Comparison of ENCODE assay signal across 25 cellular contexts in the genomic region with DNA sequence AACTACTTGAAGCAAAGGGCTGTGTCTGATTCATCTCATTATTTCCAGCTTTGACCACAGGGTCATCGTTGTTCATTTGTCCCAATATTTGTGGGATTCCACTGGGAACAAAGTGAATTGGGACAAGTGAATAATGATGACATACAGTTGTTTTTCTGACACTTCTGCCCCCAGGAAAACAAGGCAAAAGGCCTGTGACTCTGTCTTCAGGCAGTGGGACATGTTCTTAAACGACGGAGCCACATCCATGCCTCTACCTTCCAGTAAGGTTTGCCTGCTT.
DNase-seq lines count a peak whose midpoint lies in the region; ATAC-seq, FAIRE-seq and TF ChIP-seq lines count a peak whose summit lies in the region.
"Had no signal": no experiment of that assay in that cellular context is flagged by ENCODE, and none has a peak within 500 bp of the region (broad histone marks: within the 10 kb centered on the region; RNA-seq: fewer than 3 reads in every experiment).

No MANE protein-coding gene starts in this region.

- H2AFZ ChIP-seq in neuronal stem cell (ENCODE audit: low read length), result no peak overlapping the region
- H2AFZ ChIP-seq: GM23338 had no signal

- H3K36me3 ChIP-seq in endodermal cell (ENCODE audit: control insufficient read depth, insufficient read depth, low read length), result no peaks in the 10 kb centered on the region
- H3K36me3 ChIP-seq in neuronal stem cell (replicated peaks in 1 of 2; ENCODE audit: control insufficient read depth in 2 of 2, insufficient read depth in 2 of 2, low read length in 2 of 2), result no peaks in the 10 kb centered on the region
- H3K36me3 ChIP-seq: left lung, neutrophil, thoracic aorta had no signal

- H3K27ac Mint-ChIP-seq in endodermal cell (no peak overlapping the region), nephron progenitor cell (peak overlapping the region; percentile 90)
- H3K27ac Mint-ChIP-seq in activated CD4-positive, alpha-beta T cell treated with anti-CD3 and anti-CD28 coated beads, Interleukin-2, amount 10 ng/mL, durations not matched to agents 24 days and 14 days, result no peak overlapping the region
- H3K27ac Mint-ChIP-seq: activated naive CD4-positive, alpha-beta T cell treated with anti-CD3 and anti-CD28 coated beads, Interleukin-2, amount 50 U/mL, for 72 hours; CD8-positive, alpha-beta memory T cell; dendritic cell treated with granulocyte-macrophage colony-stimulating factor and Interleukin-4, amounts not matched to agents 40 ng/mL and 50 ng/mL, for 4 days; GM23338; stimulated activated memory B cell treated with anti-CD40 and anti-IgM and Interleukin-4, amounts not matched to agents 10 μg/mL and 1 μg/mL and 100 μg/mL, for 72 hours; T-helper 2 cell treated with Interferon-gamma antibody and Interleukin-4, amounts not matched to agents 5 μg/mL and 100 μg/mL, for 36 hours had no signal

- WGBS in endodermal cell (ENCODE audit: insufficient coverage in 1 of 2, insufficient read length in 1 of 2), 2 experiments, result 73 to 83% methylated on average over 2 to 3 of the region's 3 CpGs
- WGBS in neuronal stem cell (ENCODE audit: extremely low coverage in 2 of 2, insufficient read length in 2 of 2, insufficient replicate concordance in 1 of 2), 2 donors, result no CpG with 5 or more reads among the region's 3 CpGs

- no peak overlapping the region for H3K14ac ChIP-seq in neuronal stem cell (ENCODE audit: low read length)

- H2BK12ac ChIP-seq in neuronal stem cell (ENCODE audit: low read length), result no peak overlapping the region

- no peaks in the 10 kb centered on the region for H3K79me1 ChIP-seq in neuronal stem cell (ENCODE audit: low read depth, low read length)

- peak; percentile 8 for DNase-seq in COLO829 (ENCODE audit: low spot score)
- peak; percentile 77 for DNase-seq in RCC 7860 (ENCODE audit: low spot score)
- DNase-seq in endodermal cell, result peak; percentile 22
- no peak for DNase-seq in nephron progenitor cell
- no peak for DNase-seq in activated CD4-positive, alpha-beta T cell treated with anti-CD3 and anti-CD28 coated beads, Interleukin-2, amount 10 ng/mL, durations not matched to agents 24 days and 14 days
- DNase-seq in neuronal stem cell (ENCODE audit: low spot score), result no peak
- DNase-seq: activated CD4-positive, CD25-positive, alpha-beta regulatory T cell; activated CD8-positive, alpha-beta memory T cell treated with anti-CD3 and anti-CD28 coated beads for 24 hours; activated T-cell treated with anti-CD3 and anti-CD28 coated beads, Interleukin-2, amount 50 U/mL, for 48 hours; CD8-positive, alpha-beta memory T cell; left lung; mucosa of descending colon; NCI-H1417; SIG-M5 had no signal

- H2AK5ac ChIP-seq in neuronal stem cell (ENCODE audit: low read depth, low read length), result no peak overlapping the region

- no peak overlapping the region for H2BK120ac ChIP-seq in neuronal stem cell (ENCODE audit: low read depth, low read length)

- no peak overlapping the region for H3K4me3 ChIP-seq in endodermal cell (ENCODE audit: low read length)
- no peak overlapping the region for H3K4me3 ChIP-seq in neuronal stem cell (ENCODE audit: low read length in 2 of 2)
- H3K4me3 ChIP-seq: GM23338, left lung, mucosa of descending colon, thoracic aorta had no signal

- intact Hi-C loops in activated CD4-positive, alpha-beta T cell treated with anti-CD3 and anti-CD28 coated beads, Interleukin-2, amount 10 ng/mL, durations not matched to agents 24 days and 14 days (cut with micrococcal nuclease), result no loop called here

- no peak for ATAC-seq in HG03520 (IDR thresholded peaks at IDR 0.05; ENCODE audit: unreplicated experiment)
- no peak for ATAC-seq in GM18511 (IDR thresholded peaks at IDR 0.05; ENCODE audit: unreplicated experiment)
- ATAC-seq: activated naive CD4-positive, alpha-beta T cell treated with anti-CD3 and anti-CD28 coated beads, Interleukin-2, amount 50 U/mL, for 72 hours; left lung; mucosa of descending colon had no signal

- H3K9me3 Mint-ChIP-seq in endodermal cell (no peaks in the 10 kb centered on the region), nephron progenitor cell (peaks cover 16% of the 10 kb centered on the region)
- H3K9me3 Mint-ChIP-seq in activated CD4-positive, alpha-beta T cell treated with anti-CD3 and anti-CD28 coated beads, Interleukin-2, amount 10 ng/mL, durations not matched to agents 24 days and 14 days, result no peaks in the 10 kb centered on the region
- H3K9me3 Mint-ChIP-seq: activated naive CD4-positive, alpha-beta T cell treated with anti-CD3 and anti-CD28 coated beads, Interleukin-2, amount 50 U/mL, for 72 hours; dendritic cell treated with granulocyte-macrophage colony-stimulating factor and Interleukin-4, amounts not matched to agents 40 ng/mL and 50 ng/mL, for 4 days; GM23338; stimulated activated memory B cell treated with anti-CD40 and anti-IgM and Interleukin-4, amounts not matched to agents 10 μg/mL and 1 μg/mL and 100 μg/mL, for 72 hours; T-helper 2 cell treated with Interferon-gamma antibody and Interleukin-4, amounts not matched to agents 5 μg/mL and 100 μg/mL, for 36 hours had no signal

- no peak overlapping the region for H3K4me3 Mint-ChIP-seq in endodermal cell
- no peak overlapping the region for H3K4me3 Mint-ChIP-seq in nephron progenitor cell
- H3K4me3 Mint-ChIP-seq in activated CD4-positive, alpha-beta T cell treated with anti-CD3 and anti-CD28 coated beads, Interleukin-2, amount 10 ng/mL, durations not matched to agents 24 days and 14 days, result no peak overlapping the region
- H3K4me3 Mint-ChIP-seq: CD8-positive, alpha-beta memory T cell; dendritic cell treated with granulocyte-macrophage colony-stimulating factor and Interleukin-4, amounts not matched to agents 40 ng/mL and 50 ng/mL, for 4 days; GM23338; stimulated activated memory B cell treated with anti-CD40 and anti-IgM and Interleukin-4, amounts not matched to agents 10 μg/mL and 1 μg/mL and 100 μg/mL, for 72 hours; T-helper 2 cell treated with Interferon-gamma antibody and Interleukin-4, amounts not matched to agents 5 μg/mL and 100 μg/mL, for 36 hours had no signal

- no peak overlapping the region for H4K8ac ChIP-seq in neuronal stem cell (ENCODE audit: low read depth, low read length)

- H3K4me1 ChIP-seq in endodermal cell (ENCODE audit: control insufficient read depth, insufficient read depth, low read length) (no peaks in the 10 kb centered on the region), neuronal stem cell (ENCODE audit: control insufficient read depth in 2 of 2, insufficient read depth in 1 of 2, low read depth in 1 of 2, low read length in 2 of 2) (peaks cover 0 to 13% of the 10 kb centered on the region in 2 donors)
- H3K4me1 ChIP-seq: left lung had no signal

- H2BK15ac ChIP-seq in neuronal stem cell (ENCODE audit: low read length), result no peak overlapping the region

- H3K27ac ChIP-seq in endodermal cell (ENCODE audit: low read depth, low read length), result no peak overlapping the region
- no peak overlapping the region for H3K27ac ChIP-seq in neuronal stem cell (replicated peaks; ENCODE audit: low read length)
- H3K27ac ChIP-seq: epithelial cell of prostate, left lung, neutrophil, thoracic aorta had no signal

- no peak overlapping the region for H4K91ac ChIP-seq in neuronal stem cell (ENCODE audit: low read depth, low read length, poor library complexity)

- TF ChIP-seq CTCF in endodermal cell (conservative IDR thresholded peaks at IDR 0.05), result no peak
- TF ChIP-seq CTCF in nephron progenitor cell (IDR thresholded peaks at IDR 0.05), result no peak

- peak; percentile 87 for FAIRE-seq in RCC 7860 (lab: Jason Lieb, UNC)

- H2BK5ac ChIP-seq in neuronal stem cell (ENCODE audit: low read length), result no peak overlapping the region

- H3K4me2 ChIP-seq in neuronal stem cell (ENCODE audit: insufficient read depth, low read length, poor library complexity, severe bottlenecking), result no peak overlapping the region
- H3K4me2 ChIP-seq: GM23338 had no signal

- H3K27me3 Mint-ChIP-seq in endodermal cell (ENCODE audit: insufficient read depth), result peaks cover 15% of the 10 kb centered on the region
- peaks cover 30% of the 10 kb centered on the region for H3K27me3 Mint-ChIP-seq in nephron progenitor cell (ENCODE audit: low read depth, poor library complexity)
- peaks cover 2% of the 10 kb centered on the region for H3K27me3 Mint-ChIP-seq in activated CD4-positive, alpha-beta T cell treated with anti-CD3 and anti-CD28 coated beads, Interleukin-2, amount 10 ng/mL, durations not matched to agents 24 days and 14 days

- no peak overlapping the region for H3K23ac ChIP-seq in neuronal stem cell (ENCODE audit: low read depth, low read length, poor library complexity)

- no peak overlapping the region for H3K4ac ChIP-seq in neuronal stem cell (ENCODE audit: low read length)

- H3K9ac ChIP-seq in endodermal cell (ENCODE audit: extremely low read depth, low read length, poor library complexity, severe bottlenecking) (no peak overlapping the region), neuronal stem cell (ENCODE audit: low read depth, low read length, poor library complexity) (no peak overlapping the region)

- no peaks in the 10 kb centered on the region for H3K36me3 Mint-ChIP-seq in endodermal cell (ENCODE audit: low read depth)
- H3K36me3 Mint-ChIP-seq in nephron progenitor cell (ENCODE audit: low read depth), result no peaks in the 10 kb centered on the region
- H3K36me3 Mint-ChIP-seq in activated CD4-positive, alpha-beta T cell treated with anti-CD3 and anti-CD28 coated beads, Interleukin-2, amount 10 ng/mL, durations not matched to agents 24 days and 14 days (ENCODE audit: low read depth), result no peaks in the 10 kb centered on the region
- H3K36me3 Mint-ChIP-seq: activated naive CD4-positive, alpha-beta T cell treated with anti-CD3 and anti-CD28 coated beads, Interleukin-2, amount 50 U/mL, for 72 hours; brain; CD8-positive, alpha-beta memory T cell; stimulated activated memory B cell treated with anti-CD40 and anti-IgM and Interleukin-4, amounts not matched to agents 10 μg/mL and 1 μg/mL and 100 μg/mL, for 72 hours had no signal

- H3K18ac ChIP-seq in neuronal stem cell (ENCODE audit: low read length), result no peak overlapping the region

- H3K9me3 ChIP-seq in endodermal cell (ENCODE audit: control insufficient read depth, low read length) (no peaks in the 10 kb centered on the region), neuronal stem cell (replicated peaks in 1 of 2; ENCODE audit: control insufficient read depth in 2 of 2, insufficient read depth in 1 of 2, low read depth in 1 of 2, low read length in 2 of 2) (no peaks in the 10 kb centered on the region)
- H3K9me3 ChIP-seq: left lung, mucosa of descending colon, neutrophil, thoracic aorta had no signal

- H3K27me3 ChIP-seq in endodermal cell (ENCODE audit: control insufficient read depth, insufficient read depth, low read length, poor library complexity, severe bottlenecking), result no peaks in the 10 kb centered on the region
- H3K27me3 ChIP-seq in neuronal stem cell (ENCODE audit: control insufficient read depth in 3 of 3, insufficient read depth in 3 of 3, low read depth in 1 of 3, low read length in 3 of 3), result peaks cover 0 to 21% (median 0%) of the 10 kb centered on the region in 3 experiments

- peaks cover 14% of the 10 kb centered on the region for H3K4me1 Mint-ChIP-seq in endodermal cell
- peaks cover 77% of the 10 kb centered on the region for H3K4me1 Mint-ChIP-seq in nephron progenitor cell
- H3K4me1 Mint-ChIP-seq in activated CD4-positive, alpha-beta T cell treated with anti-CD3 and anti-CD28 coated beads, Interleukin-2, amount 10 ng/mL, durations not matched to agents 24 days and 14 days, result no peaks in the 10 kb centered on the region
- H3K4me1 Mint-ChIP-seq: CD8-positive, alpha-beta memory T cell; stimulated activated memory B cell treated with anti-CD40 and anti-IgM and Interleukin-4, amounts not matched to agents 10 μg/mL and 1 μg/mL and 100 μg/mL, for 72 hours had no signal

Comparison
In these comparisons a context has a peak if more than half of its experiments do, and no peak if none do; other contexts are left out.
1. DNase-seq: peak in COLO829 (single experiment), RCC 7860 (single experiment) and endodermal cell (single experiment); none in nephron progenitor cell (single experiment), activated CD4-positive, alpha-beta T cell treated with anti-CD3 and anti-CD28 coated beads, Interleukin-2, amount 10 ng/mL, durations not matched to agents 24 days and 14 days (single experiment) and neuronal stem cell (single experiment).